ENCODE assay signal across 1 cellular context in the genomic region with DNA sequence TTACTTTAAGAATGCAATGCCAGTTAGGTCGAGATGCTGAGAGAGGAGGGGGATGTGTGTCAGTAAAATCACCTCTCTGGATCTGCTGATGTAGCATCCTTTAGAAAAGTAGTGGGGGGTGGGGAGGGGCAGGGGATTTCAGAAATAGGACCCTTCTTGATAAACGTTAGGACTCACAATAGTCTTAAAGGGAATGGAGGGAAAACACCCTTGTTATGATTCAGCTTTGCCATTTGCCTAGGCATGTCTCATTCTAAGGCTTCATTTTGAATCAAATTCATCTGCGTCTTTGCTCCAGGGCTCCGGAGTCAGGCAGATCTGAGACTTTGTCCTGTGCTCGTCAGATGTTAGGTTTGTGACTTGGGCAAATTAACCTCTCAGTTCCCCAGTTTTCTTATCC.
TF ChIP-seq lines count a peak whose summit lies in the region.

No MANE protein-coding gene starts in this region.

TF ChIP-seq in HEK293T, 16 proteins besides CTCF, POLR2A, EP300 and RAD21 (continued from another document):
- no peak for TF ChIP-seq BHLHE40 (IDR thresholded peaks at IDR 0.05; ENCODE audit: borderline replicate concordance)
- no peak for TF ChIP-seq SUZ12 (IDR thresholded peaks at IDR 0.05)
- no peak for TF ChIP-seq TARDBP (IDR thresholded peaks at IDR 0.05)
- no peak for TF ChIP-seq ARNT (IDR thresholded peaks at IDR 0.05)
- TF ChIP-seq FOXA1 (IDR thresholded peaks at IDR 0.05) = no peak
- TF ChIP-seq PKNOX1 (IDR thresholded peaks at IDR 0.05) = no peak
- TF ChIP-seq ELF4 (IDR thresholded peaks at IDR 0.05) = no peak
